9 cellular contexts compared by ENCODE assay signal in genomic region chr12:53492188-53492587, GRCh38. TPM values are rescaled to one million over a fixed set of nuclear protein-coding genes. Genes with fewer than 3 reads are reported as not detected.
A peak's percentile ranks its signal among the peaks of the same experiment; 100 is the strongest.
DNase-seq lines count a peak whose midpoint lies in the region; ATAC-seq, FAIRE-seq and TF ChIP-seq lines count a peak whose summit lies in the region.
"Had no signal": no experiment of that assay in that cellular context is flagged by ENCODE, and none has a peak within 500 bp of the region (broad histone marks: within the 10 kb centered on the region; RNA-seq: fewer than 3 reads in every experiment).

No MANE protein-coding gene starts in this region.

- peak overlapping the region; percentile 71 for H3K4me3 Mint-ChIP-seq in T-helper 2 cell treated with Interferon-gamma antibody and Interleukin-4, amounts not matched to agents 5 μg/mL and 100 μg/mL, for 36 hours
- H3K4me3 Mint-ChIP-seq in activated naive CD8-positive, alpha-beta T cell treated with anti-CD3 and anti-CD28 coated beads, Interleukin-2, amount 10 ng/mL, durations not matched to agents 7 days and 5 days: peak overlapping the region; percentile 77

- H3K9me3 ChIP-seq in kidney (ENCODE audit: control insufficient read depth in 1 of 2, low read length in 2 of 2) (no peaks in the 10 kb centered on the region), suprapubic skin (no peaks in the 10 kb centered on the region)

- no peak for TF ChIP-seq CTCF in kidney (IDR thresholded peaks at IDR 0.05; ENCODE audit: borderline replicate concordance, extremely low read depth, insufficient read depth)
- no peak for TF ChIP-seq CTCF in suprapubic skin (IDR thresholded peaks at IDR 0.05)

- H3K4me3 ChIP-seq in kidney (ENCODE audit: low read length in 2 of 2): peak overlapping the region; percentile 51 to 76
- H3K4me3 ChIP-seq in suprapubic skin: peak overlapping the region; percentile 66

- no peaks in the 10 kb centered on the region for H3K36me3 ChIP-seq in kidney (ENCODE audit: control insufficient read depth in 1 of 2, insufficient read depth in 2 of 2, low read length in 2 of 2)
- H3K36me3 ChIP-seq in suprapubic skin: no peaks in the 10 kb centered on the region

- no peak for ATAC-seq in activated naive CD8-positive, alpha-beta T cell treated with anti-CD3 and anti-CD28 coated beads, Interleukin-2, amount 10 ng/mL, durations not matched to agents 7 days and 5 days (ENCODE audit: low read depth)
- ATAC-seq in HG02588 (IDR thresholded peaks at IDR 0.05; ENCODE audit: unreplicated experiment): no peak

- H3K9me3 Mint-ChIP-seq in T-helper 2 cell treated with Interferon-gamma antibody and Interleukin-4, amounts not matched to agents 5 μg/mL and 100 μg/mL, for 36 hours: no peaks in the 10 kb centered on the region
- H3K9me3 Mint-ChIP-seq in activated naive CD8-positive, alpha-beta T cell treated with anti-CD3 and anti-CD28 coated beads, Interleukin-2, amount 10 ng/mL, durations not matched to agents 7 days and 5 days: no peaks in the 10 kb centered on the region

- H3K27me3 Mint-ChIP-seq in T-helper 2 cell treated with Interferon-gamma antibody and Interleukin-4, amounts not matched to agents 5 μg/mL and 100 μg/mL, for 36 hours (ENCODE audit: low read depth): no peaks in the 10 kb centered on the region
- no peaks in the 10 kb centered on the region for H3K27me3 Mint-ChIP-seq in activated naive CD8-positive, alpha-beta T cell treated with anti-CD3 and anti-CD28 coated beads, Interleukin-2, amount 10 ng/mL, durations not matched to agents 7 days and 5 days

- H3K27ac ChIP-seq in kidney (ENCODE audit: low read depth in 2 of 2, low read length in 2 of 2): peak overlapping the region; percentile 80 to 91
- H3K27ac ChIP-seq in suprapubic skin: peak overlapping the region; percentile 85

- TF ChIP-seq POLR2A in suprapubic skin (IDR thresholded peaks at IDR 0.05): no peak

- no peak for FAIRE-seq in kidney (lab: Jason Lieb, UNC)

- TF ChIP-seq EP300 in suprapubic skin (IDR thresholded peaks at IDR 0.05): no peak

- H3K27ac Mint-ChIP-seq in T-helper 2 cell treated with Interferon-gamma antibody and Interleukin-4, amounts not matched to agents 5 μg/mL and 100 μg/mL, for 36 hours: peak overlapping the region; percentile 55
- H3K27ac Mint-ChIP-seq in activated naive CD8-positive, alpha-beta T cell treated with anti-CD3 and anti-CD28 coated beads, Interleukin-2, amount 10 ng/mL, durations not matched to agents 7 days and 5 days: peak overlapping the region; percentile 36

- 49% methylated on average over 20 of the region's 20 CpGs for WGBS in suprapubic skin

- H3K4me1 Mint-ChIP-seq in T-helper 2 cell treated with Interferon-gamma antibody and Interleukin-4, amounts not matched to agents 5 μg/mL and 100 μg/mL, for 36 hours (ENCODE audit: low read depth): peaks cover 21% of the 10 kb centered on the region
- H3K4me1 Mint-ChIP-seq in activated naive CD8-positive, alpha-beta T cell treated with anti-CD3 and anti-CD28 coated beads, Interleukin-2, amount 10 ng/mL, durations not matched to agents 7 days and 5 days: peaks cover 21% of the 10 kb centered on the region

- H3K36me3 Mint-ChIP-seq in T-helper 2 cell treated with Interferon-gamma antibody and Interleukin-4, amounts not matched to agents 5 μg/mL and 100 μg/mL, for 36 hours (ENCODE audit: low read depth): peaks cover 11% of the 10 kb centered on the region
- peaks cover under 1% of the 10 kb centered on the region for H3K36me3 Mint-ChIP-seq in activated naive CD8-positive, alpha-beta T cell treated with anti-CD3 and anti-CD28 coated beads, Interleukin-2, amount 10 ng/mL, durations not matched to agents 7 days and 5 days

- POLR2A ChIA-PET in activated naive CD8-positive, alpha-beta T cell treated with anti-CD3 and anti-CD28 coated beads, Interleukin-2, amount 10 ng/mL, durations not matched to agents 7 days and 5 days (lab: Charles Lee): interaction anchor here (0.7 to 3.6 kb wide), 4 partner anchors 9 to 801 kb away, joined by 3 to 24 read pairs (median 6); partner anchors contain the start of gene TARBP2

- intact Hi-C loops in kidney (cut with DNase I): no loop called here

- no peak for DNase-seq in T-helper 2 cell treated with Interferon-gamma antibody and Interleukin-4, amounts not matched to agents 5 μg/mL and 100 μg/mL, for 36 hours (ENCODE audit: low spot score)
- DNase-seq in T-helper 2 cell (no peak), kidney (peak; percentile 72), suprapubic skin (ENCODE audit: low spot score in 2 of 2) (no peak), DMS153 (lab: John Stamatoyannopoulos, UW) (no peak), NOMO-1 treated with DMSO at 0.1 percent for 48 hours (lab: John Stamatoyannopoulos, UW; ENCODE audit: unreplicated experiment) (no peak)
- DNase-seq in activated naive CD8-positive, alpha-beta T cell treated with anti-CD3 and anti-CD28 coated beads, Interleukin-2, amount 10 ng/mL, durations not matched to agents 7 days and 5 days: no peak

- H3K4me1 ChIP-seq in kidney (ENCODE audit: control insufficient read depth in 1 of 2, insufficient read depth in 1 of 2, low read depth in 1 of 2, low read length in 2 of 2) (peaks cover 15 to 29% of the 10 kb centered on the region in 2 donors), suprapubic skin (peaks cover 39% of the 10 kb centered on the region)

- no peaks in the 10 kb centered on the region for H3K27me3 ChIP-seq in suprapubic skin

- H3K9ac ChIP-seq in kidney (ENCODE audit: low read length in 2 of 2): peak overlapping the region in 1 of 2 donors; percentile 43

RNA-seq across cellular contexts. Expression of gene MAP3K12, which starts 7.1 kb away (rescaled TPM):
- total RNA-seq in activated naive CD8-positive, alpha-beta T cell treated with anti-CD3 and anti-CD28 coated beads, Interleukin-2, amount 10 ng/mL, durations not matched to agents 7 days and 5 days: 10 to 100 TPM; 24.6 to 30.0 TPM
- 21.8 TPM for total RNA-seq in kidney
- polyA plus RNA-seq in kidney (ENCODE audit: insufficient read depth, low read depth, low replicate concordance): 15.2 TPM
- 10 to 100 TPM in 1 of 4 donors, 1 to 10 TPM in 3; 4.8 to 14.0 (median 5.9) TPM for total RNA-seq in suprapubic skin

RNA-seq across cellular contexts. Expression of gene TARBP2, which starts 8.9 kb away (rescaled TPM):
- total RNA-seq in activated naive CD8-positive, alpha-beta T cell treated with anti-CD3 and anti-CD28 coated beads, Interleukin-2, amount 10 ng/mL, durations not matched to agents 7 days and 5 days: 10 to 100 TPM; 32.3 to 34.9 TPM
- total RNA-seq in kidney (32.5 TPM), suprapubic skin (10 to 100 TPM; 25.5 to 42.0 (median 28.6) TPM)
- polyA plus RNA-seq in kidney (ENCODE audit: insufficient read depth, low read depth, low replicate concordance): 36.3 TPM

RNA-seq across cellular contexts. Expression of gene NPFF, which starts 15.1 kb away (rescaled TPM):
- total RNA-seq in activated naive CD8-positive, alpha-beta T cell treated with anti-CD3 and anti-CD28 coated beads, Interleukin-2, amount 10 ng/mL, durations not matched to agents 7 days and 5 days: not detected
- total RNA-seq in kidney (not detected), suprapubic skin (not detected)
- 1.3 TPM for polyA plus RNA-seq in kidney (ENCODE audit: insufficient read depth, low read depth, low replicate concordance)
- total RNA-seq: Daoy had no signal

RNA-seq across cellular contexts. Expression of gene PCBP2, which starts 40.3 kb away (rescaled TPM):
- 100 to 1,000 TPM; 824 to 837 TPM for total RNA-seq in activated naive CD8-positive, alpha-beta T cell treated with anti-CD3 and anti-CD28 coated beads, Interleukin-2, amount 10 ng/mL, durations not matched to agents 7 days and 5 days
- total RNA-seq in kidney (732 TPM), suprapubic skin (100 to 1,000 TPM; 480 to 803 (median 584) TPM)
- polyA plus RNA-seq in kidney (ENCODE audit: insufficient read depth, low read depth, low replicate concordance): 597 TPM

RNA-seq across cellular contexts. Expression of gene PRR13, which starts 50.7 kb away (rescaled TPM):
- total RNA-seq in activated naive CD8-positive, alpha-beta T cell treated with anti-CD3 and anti-CD28 coated beads, Interleukin-2, amount 10 ng/mL, durations not matched to agents 7 days and 5 days: 100 to 1,000 TPM; 218 to 231 TPM
- total RNA-seq in kidney (226 TPM), suprapubic skin (10 to 100 TPM; 40.7 to 77.9 (median 57.4) TPM)
- 889 TPM for polyA plus RNA-seq in kidney (ENCODE audit: insufficient read depth, low read depth, low replicate concordance)
